In the genomic region with DNA sequence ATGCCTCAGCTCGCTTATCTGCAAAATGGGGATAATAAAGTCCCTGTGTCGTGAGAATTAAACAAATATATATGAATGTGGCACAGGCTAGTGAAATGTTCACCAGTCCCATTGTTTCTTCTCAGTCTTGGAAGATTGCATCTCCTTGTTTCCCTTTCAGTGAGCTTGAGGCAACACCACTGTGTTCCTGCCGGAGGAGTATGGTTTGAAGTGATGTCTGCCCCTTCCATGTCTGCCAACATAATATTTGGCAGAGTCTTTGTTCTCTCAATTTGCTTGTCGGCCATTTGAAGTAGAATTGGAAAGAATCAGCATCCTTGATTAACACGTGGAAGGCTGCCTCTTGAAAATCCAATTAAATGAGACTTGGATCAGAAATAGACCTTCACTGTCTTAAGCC, we compare ENCODE assay signal across 18 cellular contexts.
DNase-seq lines count a peak whose midpoint lies in the region; ATAC-seq and TF ChIP-seq lines count a peak whose summit lies in the region.
"Had no signal": no experiment of that assay in that cellular context is flagged by ENCODE, and none has a peak within 500 bp of the region (broad histone marks: within the 10 kb centered on the region; RNA-seq: fewer than 3 reads in every experiment).

No MANE protein-coding gene starts in this region.

- no peak overlapping the region for H3T11ph ChIP-seq in H9 (ENCODE audit: low read length)

- H3K36me3 ChIP-seq in brain microvascular endothelial cell (replicated peaks) = no peaks in the 10 kb centered on the region
- H3K36me3 ChIP-seq: BLaER1 had no signal

- no peak overlapping the region for H3K23ac ChIP-seq in H9 (ENCODE audit: insufficient read length, low read depth, low read length)

- no peaks in the 10 kb centered on the region for H3K27me3 Mint-ChIP-seq in H9 (ENCODE audit: low read depth)
- H3K27me3 Mint-ChIP-seq: CD4-positive, alpha-beta memory T cell had no signal

- H2BK5ac ChIP-seq in H9 (ENCODE audit: insufficient read length, low read length) = no peak overlapping the region

- no peak overlapping the region for H2AK5ac ChIP-seq in H9 (ENCODE audit: insufficient read length, low read length)

- no peaks in the 10 kb centered on the region for H3K79me1 ChIP-seq in H9 (ENCODE audit: insufficient read depth, low read depth, low read length, poor library complexity, severe bottlenecking)

- H3K4me2 ChIP-seq in H9 (ENCODE audit: insufficient read depth, insufficient read length, low read length) = no peak overlapping the region
- H3K4me2 ChIP-seq: BLaER1 had no signal

- H3K9me3 ChIP-seq in H9 (ENCODE audit: control insufficient read depth, low read depth, low read length) = no peaks in the 10 kb centered on the region
- H3K9me3 ChIP-seq: BLaER1 had no signal

- in situ Hi-C loops in brain microvascular endothelial cell (cut with HindIII; ENCODE audit: low pct_ligation_motif_present, low sequenced_read_pairs) = no loop called here

- H4K20me1 ChIP-seq in H9 (ENCODE audit: control insufficient read depth, insufficient read depth, insufficient read length) = no peaks in the 10 kb centered on the region
- H4K20me1 ChIP-seq: BLaER1 had no signal

- no peak overlapping the region for H3K4me3 ChIP-seq in brain microvascular endothelial cell (ENCODE audit: low read depth, low read length)
- H3K4me3 ChIP-seq: BLaER1 had no signal

- no peaks in the 10 kb centered on the region for H3K79me2 ChIP-seq in H9 (ENCODE audit: insufficient read depth, low read length)

- H3K4ac ChIP-seq in H9 (ENCODE audit: low read depth, low read length) = no peak overlapping the region

- no peak overlapping the region for H4K5ac ChIP-seq in H9 (ENCODE audit: insufficient read length, low read depth, low read length)

- no peak overlapping the region for H2BK12ac ChIP-seq in H9 (ENCODE audit: insufficient read length, low read depth, low read length)

- no peak overlapping the region for H3K18ac ChIP-seq in H9 (ENCODE audit: insufficient read length, low read depth, low read length)

- H3K36me3 Mint-ChIP-seq in H9 (ENCODE audit: insufficient read depth in 1 of 3, low read depth in 3 of 3) = no peaks in the 10 kb centered on the region
- H3K36me3 Mint-ChIP-seq: CD14-positive monocyte; CD4-positive, alpha-beta memory T cell had no signal

- no peak for ATAC-seq in HG03354 (IDR thresholded peaks at IDR 0.05; ENCODE audit: poor library complexity, severe bottlenecking, unreplicated experiment)

- H3K4me1 Mint-ChIP-seq in H9 = no peaks in the 10 kb centered on the region; a peak in 1 of 4 replicates
- H3K4me1 Mint-ChIP-seq: CD14-positive monocyte; CD4-positive, alpha-beta memory T cell had no signal

- no peaks in the 10 kb centered on the region for H3K9me3 Mint-ChIP-seq in H9

- no peak overlapping the region for H3K14ac ChIP-seq in H9 (ENCODE audit: insufficient read depth, low read length)

- H3K27ac ChIP-seq in H9 (ENCODE audit: insufficient read length, low read depth, low read length) (no peak overlapping the region), brain microvascular endothelial cell (no peak overlapping the region)
- H3K27ac ChIP-seq: BLaER1, HL-60 had no signal

- H2AFZ ChIP-seq in H9 (ENCODE audit: low read length) = peak overlapping the region; percentile 14

- no peak overlapping the region for H4K91ac ChIP-seq in H9 (ENCODE audit: insufficient read length, low read depth, low read length)

- H2BK15ac ChIP-seq in H9 (ENCODE audit: low read depth, low read length) = no peak overlapping the region

- DNase-seq in H9 = no peak
- peak; percentile 5 for DNase-seq in NCI-H1092 (lab: John Stamatoyannopoulos, UW)
- peak; percentile 15 for DNase-seq in NCI-H82 treated with DMSO at 0.1 percent for 48 hours (lab: John Stamatoyannopoulos, UW; ENCODE audit: unreplicated experiment)
- DNase-seq in dedifferentiated amniotic fluid mesenchymal stem cell (ENCODE audit: extremely low spot score) = peak; percentile 3
- no peak for DNase-seq in brain microvascular endothelial cell
- no peak for DNase-seq in kidney tubule cell (ENCODE audit: low spot score)
- DNase-seq: ACHN; CD4-positive, alpha-beta memory T cell; DMS153; DMS79; GDM1; GOT3; H7; KBM-7 had no signal

- H3K27ac Mint-ChIP-seq in H9 = no peak overlapping the region
- H3K27ac Mint-ChIP-seq: CD14-positive monocyte; CD4-positive, alpha-beta memory T cell had no signal

- H3K4me3 Mint-ChIP-seq in H9 = no peak overlapping the region
- H3K4me3 Mint-ChIP-seq: CD14-positive monocyte; CD4-positive, alpha-beta memory T cell had no signal

- H3K9ac ChIP-seq in H9 (ENCODE audit: extremely low read depth, insufficient read length, low read length) = no peak overlapping the region
- H3K9ac ChIP-seq: BLaER1 had no signal

- no peak overlapping the region for H2BK120ac ChIP-seq in H9 (ENCODE audit: low read depth, low read length, poor library complexity, severe bottlenecking)

- H2BK20ac ChIP-seq in H9 (ENCODE audit: low read depth, low read length, poor library complexity, severe bottlenecking) = no peak overlapping the region

- H3K23me2 ChIP-seq in H9 (ENCODE audit: insufficient read length, low read depth, low read length, poor library complexity, severe bottlenecking) = no peaks in the 10 kb centered on the region

- H4K8ac ChIP-seq in H9 (replicated peaks; ENCODE audit: insufficient read length, low read depth, low read length) = no peak overlapping the region

- WGBS in H9 (ENCODE audit: extremely low coverage, insufficient read length, low lambda C conversion rate) = no CpG with 5 or more reads among the region's 5 CpGs

- H3K27me3 ChIP-seq in H9 (ENCODE audit: insufficient read depth, low read length) = no peaks in the 10 kb centered on the region
- no peaks in the 10 kb centered on the region for H3K27me3 ChIP-seq in brain microvascular endothelial cell (replicated peaks)
- H3K27me3 ChIP-seq: BLaER1 had no signal

- no peak for TF ChIP-seq CTCF in H9 (conservative IDR thresholded peaks at IDR 0.05)
- no peak for TF ChIP-seq CTCF in brain microvascular endothelial cell (IDR thresholded peaks at IDR 0.05; ENCODE audit: low read depth, low read length, missing control alignments)

- H3K4me1 ChIP-seq in H9 (ENCODE audit: insufficient read depth, low read length) = no peaks in the 10 kb centered on the region

- no peak overlapping the region for H3K56ac ChIP-seq in H9 (ENCODE audit: insufficient read length, low read depth, low read length)

Comparison
In these comparisons a context has a peak if more than half of its experiments do, and no peak if none do; other contexts are left out.
1. DNase-seq: peak in NCI-H1092 (single experiment), NCI-H82 treated with DMSO at 0.1 percent for 48 hours (single experiment) and dedifferentiated amniotic fluid mesenchymal stem cell (single experiment); none in H9 (single experiment), brain microvascular endothelial cell (single experiment) and kidney tubule cell (single experiment).